Comparison of ENCODE assay signal across 6 cellular contexts in the genomic region with DNA sequence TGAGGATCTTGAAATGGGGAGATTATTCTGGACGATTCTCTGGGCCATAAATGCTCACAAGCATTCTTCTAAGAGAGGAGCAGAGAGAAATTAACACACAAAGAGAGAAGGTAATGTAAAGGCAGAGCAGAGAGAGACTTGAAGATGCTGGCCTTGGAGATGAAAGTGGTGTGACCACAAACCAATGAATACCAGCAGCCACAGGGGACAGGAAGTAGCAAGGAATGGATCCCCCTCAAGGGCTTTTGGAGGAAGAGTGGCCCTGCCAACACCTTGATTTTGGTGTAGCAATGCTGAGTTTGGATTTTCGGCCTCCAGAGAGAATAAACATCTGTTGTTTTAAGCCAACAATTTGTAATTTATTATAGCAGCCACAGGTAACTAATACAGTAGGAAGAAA.
"Had no signal": no experiment of that assay in that cellular context is flagged by ENCODE, and none has a peak within 500 bp of the region (broad histone marks: within the 10 kb centered on the region; RNA-seq: fewer than 3 reads in every experiment).

No MANE protein-coding gene starts in this region.

- H3K27ac Mint-ChIP-seq: IgD-negative memory B cell had no signal

- ATAC-seq: HepG2, K562 had no signal

- H3K4me3 Mint-ChIP-seq: IgD-negative memory B cell had no signal

- DNase-seq: IMR-90, KBM-7 had no signal

- H3K27ac ChIP-seq: HL-60 had no signal

- H3K4me3 ChIP-seq: K562 had no signal

- H3K36me3 Mint-ChIP-seq: IgD-negative memory B cell had no signal

- H3K4me1 Mint-ChIP-seq: IgD-negative memory B cell had no signal

- H3K27me3 Mint-ChIP-seq: IgD-negative memory B cell had no signal
